ENCODE assay signal across 9 cellular contexts in genomic region chrX:111095974-111096870, GRCh38. TPM values are rescaled to one million over a fixed set of nuclear protein-coding genes. Genes with fewer than 3 reads are reported as not detected.
DNase-seq lines count a peak whose midpoint lies in the region; ATAC-seq, FAIRE-seq and TF ChIP-seq lines count a peak whose summit lies in the region.
"Had no signal": no experiment of that assay in that cellular context is flagged by ENCODE, and none has a peak within 500 bp of the region (broad histone marks: within the 10 kb centered on the region; RNA-seq: fewer than 3 reads in every experiment).

Gene PAK3, plus strand, starts transcription at chrX:111096191. Its CDS starts 26,913 bp downstream, at chrX:111123104.

- no peaks in the 10 kb centered on the region; the same call in 1 of the 2 replicates for H3K27me3 Mint-ChIP-seq in WTC11 (ENCODE audit: low read depth)

- no peak within 1 kb of the TSS; the same call in 1 of the 2 replicates for H2AFZ ChIP-seq in H1 (ENCODE audit: low read length)

- peak within 1 kb of the TSS; percentile 53 to 77 (median 65) for H3K4me3 ChIP-seq in H1 (ENCODE audit: extremely low read depth in 1 of 4, insufficient read depth in 2 of 4, low read depth in 3 of 4, low read length in 4 of 4)
- peak within 1 kb of the TSS; percentile 47 for H3K4me3 ChIP-seq in mesodermal cell (ENCODE audit: extremely low read depth, insufficient read depth, low read length, poor library complexity, severe bottlenecking)
- H3K4me3 ChIP-seq in testis: peak within 1 kb of the TSS; percentile 50 to 70

- H2BK20ac ChIP-seq in H1 (ENCODE audit: low read length): no peak within 1 kb of the TSS

- H2BK12ac ChIP-seq in H1 (ENCODE audit: low read depth, low read length): no peak within 1 kb of the TSS

- H3K56ac ChIP-seq in H1 (replicated peaks; ENCODE audit: insufficient read length, low read depth, low read length): peak within 1 kb of the TSS; percentile 6

- no peak within 1 kb of the TSS for H2AK5ac ChIP-seq in H1 (ENCODE audit: low read depth, low read length)

- no peaks in the 10 kb centered on the region for H4K20me1 ChIP-seq in H1 (replicated peaks in 1 of 2; ENCODE audit: control insufficient read depth in 1 of 2, insufficient read depth in 2 of 2, low read length in 2 of 2)

- peak within 1 kb of the TSS; percentile 90 for H3K4me3 Mint-ChIP-seq in WTC11

- H2BK120ac ChIP-seq in H1 (replicated peaks; ENCODE audit: low read depth, low read length): no peak within 1 kb of the TSS

- no peaks in the 10 kb centered on the region for H3K36me3 Mint-ChIP-seq in WTC11

- H3K79me1 ChIP-seq in H1 (ENCODE audit: low read depth, low read length): no peaks in the 10 kb centered on the region

- H3K4me1 ChIP-seq in H1 (replicated peaks in 1 of 4; ENCODE audit: control insufficient read depth in 3 of 4, insufficient read depth in 4 of 4, low read length in 3 of 4): peaks cover 0 to 4% (median 1%) of the 10 kb centered on the region in 4 experiments; a peak in 4 of 7 replicates
- no peaks in the 10 kb centered on the region for H3K4me1 ChIP-seq in mesodermal cell (ENCODE audit: control insufficient read depth, insufficient read depth, low read length, poor library complexity, severe bottlenecking)
- no peaks in the 10 kb centered on the region for H3K4me1 ChIP-seq in testis

- POLR2A ChIA-PET in WTC11 (lab: Charles Lee) (interaction anchor here (0.7 to 1.4 kb wide), 2 partner anchors 148 to 151 kb away, joined by 4 to 8 read pairs; no protein-coding TSS in a partner anchor), H1 (lab: Charles Lee; ENCODE audit: partially characterized antibody) (interaction anchor here (0.8 to 2.7 kb wide), 3 partner anchors 9 to 131 kb away, joined by 3 to 9 read pairs (median 5); no protein-coding TSS in a partner anchor)

- TF ChIP-seq EP300 in H1 (IDR thresholded peaks at IDR 0.05; ENCODE audit: borderline replicate concordance in 1 of 2, low read depth in 2 of 2, low read length in 2 of 2): no peak

- H3K23ac ChIP-seq in H1 (ENCODE audit: insufficient read length): no peak within 1 kb of the TSS

- no peak within 1 kb of the TSS for H4K5ac ChIP-seq in H1 (ENCODE audit: insufficient read length, low read depth, low read length)

- TF ChIP-seq POLR2A in H1 (IDR thresholded peaks at IDR 0.05; ENCODE audit: control extremely low read depth in 1 of 2, low read depth in 2 of 2, low read length in 2 of 2) (no peak), testis (IDR thresholded peaks at IDR 0.05) (no peak), GM12891 (IDR thresholded peaks at IDR 0.05; ENCODE audit: low read depth, low read length) (no peak)

- H3K4me2 ChIP-seq in H1 (ENCODE audit: insufficient read depth in 1 of 2, low read depth in 2 of 2, low read length in 2 of 2): peak within 1 kb of the TSS; percentile 65 to 75

- H3K4me1 Mint-ChIP-seq in WTC11: peaks cover 26% of the 10 kb centered on the region

- H2BK5ac ChIP-seq in H1 (ENCODE audit: low read depth, low read length): no peak within 1 kb of the TSS

- CTCF ChIA-PET in WTC11 (lab: Charles Lee): interaction anchor here (0.7 to 1.5 kb wide), 3 partner anchors 11 to 243 kb away, joined by 4 to 5 read pairs (median 5); no protein-coding TSS in a partner anchor
- CTCF ChIA-PET in H1 (lab: Charles Lee; ENCODE audit: partially characterized antibody): interaction anchor here (0.6 to 6.9 kb wide), 7 partner anchors 11 to 671 kb away, joined by 3 to 42 read pairs (median 3); no protein-coding TSS in a partner anchor

- no peak within 1 kb of the TSS for H3K27ac ChIP-seq in H1 (ENCODE audit: low read depth, low read length)
- H3K27ac ChIP-seq in mesodermal cell (ENCODE audit: low read depth, low read length, severe bottlenecking): peak within 1 kb of the TSS; percentile 5
- peak within 1 kb of the TSS; percentile 44 to 61 for H3K27ac ChIP-seq in testis

- no peak within 1 kb of the TSS; the same call in 1 of the 2 replicates for H3K18ac ChIP-seq in H1 (ENCODE audit: extremely low read depth, low read length)

- H3K27ac Mint-ChIP-seq in WTC11: no peak within 1 kb of the TSS

- no peaks in the 10 kb centered on the region for H3K9me3 Mint-ChIP-seq in WTC11

- H3K9me3 ChIP-seq in H1 (ENCODE audit: insufficient read depth in 2 of 2, low read depth in 1 of 2, low read length in 1 of 2): no peaks in the 10 kb centered on the region
- H3K9me3 ChIP-seq in mesodermal cell (ENCODE audit: control insufficient read depth, low read length): no peaks in the 10 kb centered on the region
- no peaks in the 10 kb centered on the region for H3K9me3 ChIP-seq in testis

- no peak for TF ChIP-seq RAD21 in H1 (IDR thresholded peaks at IDR 0.05 in 1 of 2, conservative IDR thresholded peaks at IDR 0.05 in 1 of 2; ENCODE audit: low read depth in 2 of 2, low read length in 2 of 2)

- FAIRE-seq in H1 (lab: Jason Lieb, UNC) (peak; percentile 92), GM12891 (lab: Jason Lieb, UNC) (no peak)
- FAIRE-seq: G401.6 had no signal

- no peak within 1 kb of the TSS for H3K4ac ChIP-seq in H1 (replicated peaks; ENCODE audit: insufficient read length, low read depth, low read length)

- TF ChIP-seq CTCF in WTC11 (IDR thresholded peaks at IDR 0.05): no peak
- no peak for TF ChIP-seq CTCF in H1 (IDR thresholded peaks at IDR 0.05; ENCODE audit: control extremely low read depth in 1 of 3, insufficient read depth in 1 of 3, low read depth in 1 of 3, low read length in 3 of 3)
- TF ChIP-seq CTCF in testis (IDR thresholded peaks at IDR 0.05): no peak

- H3K14ac ChIP-seq in H1 (ENCODE audit: insufficient read length): no peak within 1 kb of the TSS

- intact Hi-C loops in testis (cut with DNase I; ENCODE audit: low total_unique reads): no loop called here

- peak within 1 kb of the TSS in 1 of 4 experiments; percentile 13; a peak in 2 of 7 replicates for H3K9ac ChIP-seq in H1 (replicated peaks in 1 of 4; ENCODE audit: extremely low read depth in 1 of 4, low read depth in 3 of 4, low read length in 3 of 4)

- H3K27me3 ChIP-seq in H1 (replicated peaks in 1 of 4; ENCODE audit: control insufficient read depth in 3 of 4, extremely low read depth in 1 of 4, insufficient read depth in 3 of 4, low read length in 3 of 4) (no peaks in the 10 kb centered on the region), testis (no peaks in the 10 kb centered on the region)

- 4% methylated on average over 5 of the region's 51 CpGs; no CpG with 5 or more reads in 1 of the 2 experiments for WGBS in H1 (ENCODE audit: extremely low coverage in 1 of 2, insufficient coverage in 1 of 2, insufficient read length in 1 of 2, insufficient replicate concordance in 2 of 2, low coverage in 1 of 2, low lambda C conversion rate in 2 of 2, missing lambda C conversion rate in 1 of 2), 2 experiments
- 0 to 3% methylated on average over 12 to 24 of the region's 51 CpGs for WGBS in mesodermal cell (ENCODE audit: insufficient coverage in 2 of 2), 2 experiments
- WGBS in testis, 2 donors: 0 to 4% methylated on average over 5 to 44 of the region's 51 CpGs

- no peaks in the 10 kb centered on the region for H3K79me2 ChIP-seq in H1 (ENCODE audit: control insufficient read depth in 1 of 2, insufficient read depth in 2 of 2, low read length in 2 of 2)

- no peak within 1 kb of the TSS for H4K8ac ChIP-seq in H1 (ENCODE audit: extremely low read depth, insufficient read depth, low read length)

- H3K36me3 ChIP-seq in H1 (ENCODE audit: control insufficient read depth in 2 of 4, insufficient read depth in 4 of 4, low read length in 3 of 4) (peaks cover 0 to 7% (median 0%) of the 10 kb centered on the region in 4 experiments; a peak in 1 of 8 replicates), mesodermal cell (ENCODE audit: control insufficient read depth, insufficient read depth, low read length) (no peaks in the 10 kb centered on the region), testis (ENCODE audit: low read depth, missing control alignments) (no peaks in the 10 kb centered on the region)

- peak; percentile 25 for DNase-seq in activated naive CD4-positive, alpha-beta T cell treated with Interleukin-2 at 50 U/mL for 16 hours
- DNase-seq in activated naive CD4-positive, alpha-beta T cell (lab: John Stamatoyannopoulos, UW): no peak
- DNase-seq in NCI-H1092 treated with DMSO at 0.1 percent for 48 hours (lab: John Stamatoyannopoulos, UW) (peak; percentile 88), WTC11 (ENCODE audit: low spot score) (peak; percentile 41), H1 (ENCODE audit: low read depth in 1 of 2, low spot score in 2 of 2) (peak in 1 of 2 experiments; percentile 53), testis (peak; percentile 73), GM12891 (ENCODE audit: insufficient read length, low spot score) (no peak)

- no peak within 1 kb of the TSS for H2BK15ac ChIP-seq in H1 (ENCODE audit: low read length)

- H4K91ac ChIP-seq in H1 (replicated peaks; ENCODE audit: insufficient read length, low read length): no peak within 1 kb of the TSS

- no peaks in the 10 kb centered on the region for H3K23me2 ChIP-seq in H1 (ENCODE audit: low read depth, low read length)

- peak; percentile 66 for ATAC-seq in WTC11

TF ChIP-seq in WTC11, 78 proteins besides CTCF, POLR2A, EP300 and RAD21 (continues in another document):
- TF ChIP-seq JUN (CRISPR knock-in tag; IDR thresholded peaks at IDR 0.05) (no peak), CBFB (CRISPR knock-in tag; IDR thresholded peaks at IDR 0.05; ENCODE audit: low read depth) (no peak), KAT7 (CRISPR knock-in tag; IDR thresholded peaks at IDR 0.05; ENCODE audit: borderline replicate concordance) (no peak)

TF ChIP-seq in H1, 55 proteins besides CTCF, POLR2A, EP300 and RAD21 (continues in another document):
- TF ChIP-seq CBX8 (IDR thresholded peaks at IDR 0.05; ENCODE audit: borderline replicate concordance, low read depth, low read length): no peak

TF ChIP-seq in GM12891, 5 proteins besides CTCF, POLR2A, EP300 and RAD21 (continues in another document):
- TF ChIP-seq POU2F2 (IDR thresholded peaks at IDR 0.05; ENCODE audit: low read depth, low read length): no peak
- TF ChIP-seq TAF1 (IDR thresholded peaks at IDR 0.05; ENCODE audit: low read depth, low read length): no peak
- TF ChIP-seq SPI1 (IDR thresholded peaks at IDR 0.05; ENCODE audit: low read depth, low read length): no peak
- no peak for TF ChIP-seq PAX5 (IDR thresholded peaks at IDR 0.05; ENCODE audit: insufficient read depth, low read length, severe bottlenecking)

RNA-seq across cellular contexts. Expression of gene PAK3, which starts in this region (rescaled TPM):
- total RNA-seq in WTC11 (2021) (4.8 to 5.1 TPM (median 4.9 TPM) in 3 replicates), testis (10 to 100 TPM; 10.7 to 14.1 TPM)
- 6.4 and 7.2 TPM in 2 replicates for total RNA-seq in H1 (2021; fragmentation: NEBNext Ultra II Directional; extraction: Animal tissue kit (Norgen Biotek cat#: 25700))
- polyA plus RNA-seq in H1 (2011; rRNA removed) (0.80 and 0.88 TPM in 2 replicates), testis (ENCODE audit: insufficient read depth, low read depth, low replicate concordance) (4.6 TPM)
- polyA plus RNA-seq in H1 (2011; cell fraction: cytosol; rRNA removed): 1.9 TPM
- 4.4 TPM for polyA plus RNA-seq in H1 (2011; cell fraction: nucleus; rRNA removed)
- polyA plus RNA-seq in H1 (2012, experiment 1 of 2): 1.6 to 2.8 TPM (median 2.1 TPM) in 4 replicates
- polyA plus RNA-seq in H1 (2012, experiment 2 of 2): 0.22 TPM
- polyA plus RNA-seq in H1 (2013, experiment 1 of 2): 1.9 TPM
- polyA plus RNA-seq in H1 (2013, experiment 2 of 2): 1.9 TPM
- polyA minus RNA-seq in H1 (2011; rRNA and poly(A)+ RNA removed): 4.2 and 5.0 TPM in 2 replicates
- 3.9 TPM for polyA minus RNA-seq in H1 (2011; cell fraction: cytosol; rRNA and poly(A)+ RNA removed)
- 14.5 TPM for polyA minus RNA-seq in H1 (2011; cell fraction: nucleus; rRNA and poly(A)+ RNA removed)
- 3.1 TPM for polyA plus RNA-seq in mesodermal cell (2013, experiment 1 of 2)
- 2.4 TPM for polyA plus RNA-seq in mesodermal cell (2013, experiment 2 of 2)
- not detected for polyA plus RNA-seq in GM12891 (2012; ENCODE audit: low read depth, missing spikeins)

Comparison
In these comparisons a context has a peak if more than half of its experiments do, and no peak if none do; other contexts are left out.
1. DNase-seq: peak in activated naive CD4-positive, alpha-beta T cell treated with Interleukin-2 at 50 U/mL for 16 hours (single experiment), NCI-H1092 treated with DMSO at 0.1 percent for 48 hours (single experiment), WTC11 (single experiment) and testis (single experiment); none in activated naive CD4-positive, alpha-beta T cell (0 of 4) and GM12891 (single experiment).
2. Peak in every context shown above with its lines, with median percentiles within 50 percentile points of each other: H3K4me3 ChIP-seq.